Comparison of ENCODE assay signal across 13 cellular contexts in genomic region chr3:178367817-178368617, GRCh38.
DNase-seq lines count a peak whose midpoint lies in the region; ATAC-seq and TF ChIP-seq lines count a peak whose summit lies in the region.
"Had no signal": no experiment of that assay in that cellular context is flagged by ENCODE, and none has a peak within 500 bp of the region (broad histone marks: within the 10 kb centered on the region; RNA-seq: fewer than 3 reads in every experiment).

No MANE protein-coding gene starts in this region.

- no peaks in the 10 kb centered on the region for H3K27me3 Mint-ChIP-seq in progenitor cell of endocrine pancreas
- H3K27me3 Mint-ChIP-seq: type B pancreatic cell had no signal

- peaks cover 37% of the 10 kb centered on the region for H3K9me3 Mint-ChIP-seq in progenitor cell of endocrine pancreas (ENCODE audit: low read depth)

- TF ChIP-seq CTCF in progenitor cell of endocrine pancreas (IDR thresholded peaks at IDR 0.05; ENCODE audit: unreplicated experiment), result no peak

- DNase-seq in DMS79 (lab: John Stamatoyannopoulos, UW) (peak; percentile 6), NCI-H2081 treated with DMSO at 0.1 percent for 48 hours (lab: John Stamatoyannopoulos, UW) (peak; percentile 35), cerebellar nuclear complex (lab: John Stamatoyannopoulos, UW) (peak; percentile 91 to 94), myocyte (ENCODE audit: low read depth) (peak; percentile 34), progenitor cell of endocrine pancreas (ENCODE audit: low spot score, unreplicated experiment) (no peak), T-helper 9 cell (no peak)
- DNase-seq: activated CD4-positive, alpha-beta T cell treated with anti-CD3 and anti-CD28 coated beads for 48 hours; activated naive CD8-positive, alpha-beta T cell treated with anti-CD3 and anti-CD28 coated beads, Interleukin-2, amount 50 U/mL, for 24 hours; activated T-cell treated with anti-CD3 and anti-CD28 coated beads, Interleukin-2, amount 50 U/mL, for 24 hours; AML-193 had no signal

- peaks cover 2% of the 10 kb centered on the region for H3K36me3 Mint-ChIP-seq in progenitor cell of endocrine pancreas (ENCODE audit: insufficient read depth)
- H3K36me3 Mint-ChIP-seq: type B pancreatic cell had no signal

- H3K4me3 Mint-ChIP-seq in progenitor cell of endocrine pancreas (ENCODE audit: low read depth), result no peak overlapping the region
- H3K4me3 Mint-ChIP-seq: activated naive CD8-positive, alpha-beta T cell treated with anti-CD3 and anti-CD28 coated beads, Interleukin-2, amount 50 U/mL, for 24 hours; activated T-cell treated with anti-CD3 and anti-CD28 coated beads, Interleukin-2, amount 50 U/mL, for 24 hours; type B pancreatic cell had no signal

- peaks cover 2% of the 10 kb centered on the region for H3K4me1 Mint-ChIP-seq in progenitor cell of endocrine pancreas (ENCODE audit: low read depth)
- H3K4me1 Mint-ChIP-seq: activated naive CD8-positive, alpha-beta T cell treated with anti-CD3 and anti-CD28 coated beads, Interleukin-2, amount 50 U/mL, for 24 hours had no signal

- H3K27ac Mint-ChIP-seq in progenitor cell of endocrine pancreas, result no peak overlapping the region
- H3K27ac Mint-ChIP-seq: activated naive CD8-positive, alpha-beta T cell treated with anti-CD3 and anti-CD28 coated beads, Interleukin-2, amount 50 U/mL, for 24 hours; activated T-cell treated with anti-CD3 and anti-CD28 coated beads, Interleukin-2, amount 50 U/mL, for 24 hours; type B pancreatic cell had no signal

- ATAC-seq in HG03175 (IDR thresholded peaks at IDR 0.05; ENCODE audit: unreplicated experiment) (no peak), GM18511 (IDR thresholded peaks at IDR 0.05; ENCODE audit: unreplicated experiment) (no peak)
- ATAC-seq: activated naive CD8-positive, alpha-beta T cell treated with anti-CD3 and anti-CD28 coated beads, Interleukin-2, amount 50 U/mL, for 24 hours had no signal

Comparison
In these comparisons a context has a peak if more than half of its experiments do, and no peak if none do; other contexts are left out.
1. DNase-seq: peak in DMS79 (single experiment), NCI-H2081 treated with DMSO at 0.1 percent for 48 hours (single experiment), cerebellar nuclear complex (2 of 2) and myocyte (single experiment); none in progenitor cell of endocrine pancreas (single experiment) and T-helper 9 cell (single experiment).